Comparison of ENCODE assay signal across 21 cellular contexts in the genomic region with DNA sequence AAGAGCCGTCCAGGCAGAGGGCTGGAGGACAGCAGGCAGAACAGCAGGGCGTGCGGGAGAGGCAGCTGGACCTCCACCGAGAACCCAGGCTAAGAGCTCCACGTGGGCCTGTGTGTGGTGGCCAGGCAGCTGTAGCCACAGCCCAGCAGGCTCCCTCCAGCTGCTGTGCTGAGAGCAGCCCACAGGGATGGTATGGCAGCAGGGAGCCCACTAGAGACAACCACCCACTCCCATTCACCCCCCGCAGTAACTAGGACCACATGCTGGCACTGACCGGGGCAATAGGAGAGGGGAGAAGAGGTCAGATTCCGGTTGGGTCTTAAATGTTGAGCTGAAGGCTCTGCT. TPM values are rescaled to one million over a fixed set of nuclear protein-coding genes. Genes with fewer than 3 reads are reported as not detected.
DNase-seq lines count a peak whose midpoint lies in the region; ATAC-seq, FAIRE-seq and TF ChIP-seq lines count a peak whose summit lies in the region.
"Had no signal": no experiment of that assay in that cellular context is flagged by ENCODE, and none has a peak within 500 bp of the region (broad histone marks: within the 10 kb centered on the region; RNA-seq: fewer than 3 reads in every experiment).

No MANE protein-coding gene starts in this region.

- H3K27ac Mint-ChIP-seq in CD4-positive, alpha-beta T cell, result peak overlapping the region; percentile 9
- H3K27ac Mint-ChIP-seq: IgD-negative memory B cell had no signal

- no peak overlapping the region for H2BK12ac ChIP-seq in H1 (ENCODE audit: low read depth, low read length)

- no peak overlapping the region for H2BK5ac ChIP-seq in H1 (ENCODE audit: low read depth, low read length)

- H3K9me3 ChIP-seq in CD4-positive, alpha-beta T cell (ENCODE audit: control insufficient read depth, low read length), result no peaks in the 10 kb centered on the region
- H3K9me3 ChIP-seq in H1 (ENCODE audit: insufficient read depth in 2 of 2, low read depth in 1 of 2, low read length in 1 of 2), result peaks cover 0 to 2% of the 10 kb centered on the region in 2 experiments; a peak in 2 of 4 replicates

- no peaks in the 10 kb centered on the region for H3K36me3 ChIP-seq in H1 (ENCODE audit: control insufficient read depth in 2 of 4, insufficient read depth in 4 of 4, low read length in 3 of 4)

- H3K9ac ChIP-seq in H1 (replicated peaks in 1 of 4; ENCODE audit: extremely low read depth in 1 of 4, low read depth in 3 of 4, low read length in 3 of 4), result no peak overlapping the region
- H3K9ac ChIP-seq: BLaER1 treated with 17β-estradiol and CSF1 and Interleukin-3, amounts not matched to agents 10 nM and 100 nM had no signal

- peaks cover 0 to 6% of the 10 kb centered on the region in 2 experiments for H4K20me1 ChIP-seq in H1 (replicated peaks in 1 of 2; ENCODE audit: control insufficient read depth in 1 of 2, insufficient read depth in 2 of 2, low read length in 2 of 2)

- intact Hi-C loops in CD4-positive, alpha-beta T cell (cut with DNase I, micrococcal nuclease), result loop anchor here in 1 of 2 experiments (10.0 kb wide), 1 partner anchor 834 kb away; no protein-coding TSS in a partner anchor

- H3K23me2 ChIP-seq in H1 (ENCODE audit: low read depth, low read length), result no peaks in the 10 kb centered on the region

- H2BK15ac ChIP-seq in H1 (ENCODE audit: low read length), result no peak overlapping the region

- POLR2A ChIA-PET in CD4-positive, alpha-beta T cell (lab: Charles Lee), result no interaction called here
- POLR2A ChIA-PET in H1 (lab: Charles Lee; ENCODE audit: partially characterized antibody), result no interaction called here

- H3K4me2 ChIP-seq in H1 (ENCODE audit: insufficient read depth in 1 of 2, low read depth in 2 of 2, low read length in 2 of 2), result no peak overlapping the region
- H3K4me2 ChIP-seq: BLaER1 treated with 17β-estradiol and CSF1 and Interleukin-3, amounts not matched to agents 10 nM and 100 nM; PC-9 had no signal

- H3K27me3 Mint-ChIP-seq in CD4-positive, alpha-beta T cell, result no peaks in the 10 kb centered on the region
- H3K27me3 Mint-ChIP-seq: IgD-negative memory B cell had no signal

- no peaks in the 10 kb centered on the region for H3K79me2 ChIP-seq in H1 (ENCODE audit: control insufficient read depth in 1 of 2, insufficient read depth in 2 of 2, low read length in 2 of 2)

- peaks cover 2% of the 10 kb centered on the region for H3K9me3 Mint-ChIP-seq in CD4-positive, alpha-beta T cell

- H3K4me3 Mint-ChIP-seq in CD4-positive, alpha-beta T cell, result no peak overlapping the region
- H3K4me3 Mint-ChIP-seq: IgD-negative memory B cell had no signal

- H3K79me1 ChIP-seq in H1 (ENCODE audit: low read depth, low read length), result no peaks in the 10 kb centered on the region

- no peak overlapping the region for H2BK120ac ChIP-seq in H1 (replicated peaks; ENCODE audit: low read depth, low read length)

- peaks cover 44% of the 10 kb centered on the region for H3K36me3 Mint-ChIP-seq in CD4-positive, alpha-beta T cell (ENCODE audit: low read depth)

- no peak overlapping the region for H3K4ac ChIP-seq in H1 (replicated peaks; ENCODE audit: insufficient read length, low read depth, low read length)

- no peaks in the 10 kb centered on the region for H3K4me1 Mint-ChIP-seq in CD4-positive, alpha-beta T cell (ENCODE audit: low read depth)

- H3K27ac ChIP-seq in CD4-positive, alpha-beta T cell (ENCODE audit: low read depth, low read length), result no peak overlapping the region
- H3K27ac ChIP-seq in H1 (ENCODE audit: low read depth, low read length), result no peak overlapping the region
- H3K27ac ChIP-seq: BLaER1 treated with 17β-estradiol and CSF1 and Interleukin-3, amounts not matched to agents 10 nM and 100 nM; PC-9; RWPE1 had no signal

- no peaks in the 10 kb centered on the region for H3K27me3 ChIP-seq in CD4-positive, alpha-beta T cell (ENCODE audit: control insufficient read depth, insufficient read depth, low read length)
- H3K27me3 ChIP-seq in H1 (replicated peaks in 1 of 4; ENCODE audit: control insufficient read depth in 3 of 4, extremely low read depth in 1 of 4, insufficient read depth in 3 of 4, low read length in 3 of 4), result no peaks in the 10 kb centered on the region
- H3K27me3 ChIP-seq: BLaER1 treated with 17β-estradiol and CSF1 and Interleukin-3, amounts not matched to agents 10 nM and 100 nM had no signal

- DNase-seq in CD4-positive, alpha-beta T cell, result no peak
- peak; percentile 12 for DNase-seq in COR-L47 (lab: John Stamatoyannopoulos, UW)
- DNase-seq in H1 (ENCODE audit: low read depth in 1 of 2, low spot score in 2 of 2), result no peak
- peak; percentile 24 for DNase-seq in retina
- no peak for DNase-seq in hippocampal formation (lab: John Stamatoyannopoulos, UW)
- DNase-seq in OCI-M1 (lab: John Stamatoyannopoulos, UW), result no peak
- DNase-seq in NK-92 (lab: John Stamatoyannopoulos, UW; ENCODE audit: unreplicated experiment), result no peak
- DNase-seq: DND-41, H7, Karpas-422, NCI-H1436 treated with DMSO at 0.1 percent for 48 hours, NCI-H510A, NCI-H82, PC-9, SIG-M5 had no signal

- TF ChIP-seq EP300 in H1 (IDR thresholded peaks at IDR 0.05; ENCODE audit: borderline replicate concordance in 1 of 2, low read depth in 2 of 2, low read length in 2 of 2), result no peak

- no peak overlapping the region for H3K14ac ChIP-seq in H1 (ENCODE audit: insufficient read length)

- no peak for TF ChIP-seq CTCF in CD4-positive, alpha-beta T cell (IDR thresholded peaks at IDR 0.05)
- no peak for TF ChIP-seq CTCF in H1 (IDR thresholded peaks at IDR 0.05; ENCODE audit: control extremely low read depth in 1 of 3, insufficient read depth in 1 of 3, low read depth in 1 of 3, low read length in 3 of 3)

- H2AFZ ChIP-seq in H1 (ENCODE audit: low read length), result no peak overlapping the region
- H2AFZ ChIP-seq: PC-9 had no signal

- H3K18ac ChIP-seq in H1 (ENCODE audit: extremely low read depth, low read length), result no peak overlapping the region

- TF ChIP-seq POLR2A in H1 (IDR thresholded peaks at IDR 0.05; ENCODE audit: control extremely low read depth in 1 of 2, low read depth in 2 of 2, low read length in 2 of 2), result no peak

- ATAC-seq in CD4-positive, alpha-beta T cell (ENCODE audit: poor library complexity), result no peak

- no peak overlapping the region for H3K23ac ChIP-seq in H1 (ENCODE audit: insufficient read length)

- H3K56ac ChIP-seq in H1 (replicated peaks; ENCODE audit: insufficient read length, low read depth, low read length), result no peak overlapping the region

- H3K4me1 ChIP-seq in H1 (replicated peaks in 1 of 4; ENCODE audit: control insufficient read depth in 3 of 4, insufficient read depth in 4 of 4, low read length in 3 of 4), result no peaks in the 10 kb centered on the region
- H3K4me1 ChIP-seq: BLaER1 treated with 17β-estradiol and CSF1 and Interleukin-3, amounts not matched to agents 10 nM and 100 nM had no signal

- no peak overlapping the region for H2BK20ac ChIP-seq in H1 (ENCODE audit: low read length)

- H4K91ac ChIP-seq in H1 (replicated peaks; ENCODE audit: insufficient read length, low read length), result no peak overlapping the region

- CTCF ChIA-PET in CD4-positive, alpha-beta T cell (lab: Charles Lee), result no interaction called here
- CTCF ChIA-PET in H1 (lab: Charles Lee; ENCODE audit: partially characterized antibody), result interaction anchor here (0.6 to 1.7 kb wide), 10 partner anchors 8 to 403 kb away, joined by 3 to 5 read pairs (median 3); no protein-coding TSS in a partner anchor

- FAIRE-seq in H1 (lab: Jason Lieb, UNC), result no peak
- FAIRE-seq: HTR-8/SVneo had no signal

- H4K5ac ChIP-seq in H1 (ENCODE audit: insufficient read length, low read depth, low read length), result no peak overlapping the region

- 93% methylated on average over 8 of the region's 8 CpGs; no CpG with 5 or more reads in 1 of the 2 experiments for WGBS in H1 (ENCODE audit: extremely low coverage in 1 of 2, insufficient coverage in 1 of 2, insufficient read length in 1 of 2, insufficient replicate concordance in 2 of 2, low coverage in 1 of 2, low lambda C conversion rate in 2 of 2, missing lambda C conversion rate in 1 of 2), 2 experiments

- no peak overlapping the region for H3K4me3 ChIP-seq in H1 (ENCODE audit: extremely low read depth in 1 of 4, insufficient read depth in 2 of 4, low read depth in 3 of 4, low read length in 4 of 4)
- H3K4me3 ChIP-seq: BLaER1 treated with 17β-estradiol and CSF1 and Interleukin-3, amounts not matched to agents 10 nM and 100 nM; PC-9 had no signal

- no peak overlapping the region for H2AK5ac ChIP-seq in H1 (ENCODE audit: low read depth, low read length)

- no peak for TF ChIP-seq RAD21 in H1 (IDR thresholded peaks at IDR 0.05 in 1 of 2, conservative IDR thresholded peaks at IDR 0.05 in 1 of 2; ENCODE audit: low read depth in 2 of 2, low read length in 2 of 2)

- peak overlapping the region; percentile 14; the same call in 1 of the 2 replicates for H4K8ac ChIP-seq in H1 (ENCODE audit: extremely low read depth, insufficient read depth, low read length)

RNA-seq across cellular contexts. Expression of gene MUSTN1, which starts 25.6 kb away (rescaled TPM):
- 10 to 100 TPM; 10.7 to 11.3 TPM for total RNA-seq in CD4-positive, alpha-beta T cell
- 0.84 and 2.4 TPM in 2 replicates for total RNA-seq in H1 (2021; fragmentation: NEBNext Ultra II Directional; extraction: Animal tissue kit (Norgen Biotek cat#: 25700))
- 1.1 and 3.0 TPM in 2 replicates for polyA plus RNA-seq in H1 (2011; rRNA removed)
- polyA plus RNA-seq in H1 (2011; cell fraction: cytosol; rRNA removed), result 3.1 TPM
- 22.0 TPM for polyA plus RNA-seq in H1 (2011; cell fraction: nucleus; rRNA removed)
- 4.1 to 4.9 TPM (median 4.6 TPM) in 3 of 4 replicates, not detected in the other for polyA plus RNA-seq in H1 (2012, experiment 1 of 2)
- polyA plus RNA-seq in H1 (2012, experiment 2 of 2), result 0.94 TPM
- polyA plus RNA-seq in H1 (2013, experiment 1 of 2), result 5.8 TPM
- polyA plus RNA-seq in H1 (2013, experiment 2 of 2), result 3.4 TPM
- 0.32 TPM in 1 of 2 replicates, not detected in the other for polyA minus RNA-seq in H1 (2011; rRNA and poly(A)+ RNA removed)
- not detected for polyA minus RNA-seq in H1 (2011; cell fraction: cytosol; rRNA and poly(A)+ RNA removed)
- 2.1 TPM for polyA minus RNA-seq in H1 (2011; cell fraction: nucleus; rRNA and poly(A)+ RNA removed)
- total RNA-seq: G401, MCF 10A, PC-9 had no signal
- polyA plus RNA-seq: IgD-negative memory B cell had no signal

RNA-seq across cellular contexts. Expression of gene ITIH4, which starts 29.9 kb away (rescaled TPM):
- total RNA-seq in CD4-positive, alpha-beta T cell, result 10 to 100 TPM; 35.8 to 40.4 TPM
- total RNA-seq in H1 (2021; fragmentation: NEBNext Ultra II Directional; extraction: Animal tissue kit (Norgen Biotek cat#: 25700)), result 0.78 and 3.7 TPM in 2 replicates
- polyA plus RNA-seq in H1 (2011; rRNA removed), result 3.2 and 3.4 TPM in 2 replicates
- polyA plus RNA-seq in H1 (2011; cell fraction: cytosol; rRNA removed), result 2.2 TPM
- 19.3 TPM for polyA plus RNA-seq in H1 (2011; cell fraction: nucleus; rRNA removed)
- 2.2 to 4.0 TPM (median 3.2 TPM) in 4 replicates for polyA plus RNA-seq in H1 (2012, experiment 1 of 2)
- 0.13 TPM for polyA plus RNA-seq in H1 (2012, experiment 2 of 2)
- 1.9 TPM for polyA plus RNA-seq in H1 (2013, experiment 1 of 2)
- polyA plus RNA-seq in H1 (2013, experiment 2 of 2), result 1.2 TPM
- polyA minus RNA-seq in H1 (2011; rRNA and poly(A)+ RNA removed), result 4.6 and 4.7 TPM in 2 replicates
- 4.0 TPM for polyA minus RNA-seq in H1 (2011; cell fraction: cytosol; rRNA and poly(A)+ RNA removed)
- 9.7 TPM for polyA minus RNA-seq in H1 (2011; cell fraction: nucleus; rRNA and poly(A)+ RNA removed)
- polyA plus RNA-seq: IgD-negative memory B cell had no signal

RNA-seq across cellular contexts. Expression of gene STIMATE, which starts 37.0 kb away (rescaled TPM):
- 10 to 100 TPM; 39.8 to 42.6 TPM for total RNA-seq in CD4-positive, alpha-beta T cell
- 22.1 and 23.0 TPM in 2 replicates for total RNA-seq in H1 (2021; fragmentation: NEBNext Ultra II Directional; extraction: Animal tissue kit (Norgen Biotek cat#: 25700))
- polyA plus RNA-seq in H1 (2011; rRNA removed), result 17.5 and 33.0 TPM in 2 replicates
- polyA plus RNA-seq in H1 (2011; cell fraction: cytosol; rRNA removed), result 18.6 TPM
- polyA plus RNA-seq in H1 (2011; cell fraction: nucleus; rRNA removed), result 59.9 TPM
- 12.2 to 19.4 TPM (median 15.0 TPM) in 4 replicates for polyA plus RNA-seq in H1 (2012, experiment 1 of 2)
- polyA plus RNA-seq in H1 (2012, experiment 2 of 2), result 8.8 TPM
- polyA plus RNA-seq in H1 (2013, experiment 1 of 2), result 26.4 TPM
- 27.2 TPM for polyA plus RNA-seq in H1 (2013, experiment 2 of 2)
- 19.6 and 21.4 TPM in 2 replicates for polyA minus RNA-seq in H1 (2011; rRNA and poly(A)+ RNA removed)
- polyA minus RNA-seq in H1 (2011; cell fraction: cytosol; rRNA and poly(A)+ RNA removed), result 22.6 TPM
- polyA minus RNA-seq in H1 (2011; cell fraction: nucleus; rRNA and poly(A)+ RNA removed), result 24.2 TPM

Comparison
In these comparisons a context has a peak if more than half of its experiments do, and no peak if none do; other contexts are left out.
1. DNase-seq: peak in COR-L47 (single experiment) and retina (single experiment); none in CD4-positive, alpha-beta T cell (0 of 10), H1 (0 of 2), hippocampal formation (0 of 2), OCI-M1 (single experiment) and NK-92 (single experiment).